Comparison of ENCODE assay signal across 9 cellular contexts in genomic region chr18:61972389-61973264, GRCh38.
A peak's percentile ranks its signal among the peaks of the same experiment; 100 is the strongest.
DNase-seq lines count a peak whose midpoint lies in the region; ATAC-seq, FAIRE-seq and TF ChIP-seq lines count a peak whose summit lies in the region.
"Had no signal": no experiment of that assay in that cellular context is flagged by ENCODE, and none has a peak within 500 bp of the region (broad histone marks: within the 10 kb centered on the region; RNA-seq: fewer than 3 reads in every experiment).

No MANE protein-coding gene starts in this region.

- TF ChIP-seq CTCF in glutamatergic neuron (IDR thresholded peaks at IDR 0.05; ENCODE audit: partially characterized antibody, unreplicated experiment), result no peak

- FAIRE-seq in H54 (lab: Jason Lieb, UNC), result no peak

- H3K27ac Mint-ChIP-seq in activated naive CD4-positive, alpha-beta T cell treated with anti-CD3 and anti-CD28 coated beads, Interleukin-2, amount 10 ng/mL, durations not matched to agents 7 days and 5 days, result peak overlapping the region; percentile 30
- H3K27ac Mint-ChIP-seq in glutamatergic neuron (ENCODE audit: unreplicated experiment), result no peak overlapping the region

- peak; percentile 84 for ATAC-seq in HG03095 (IDR thresholded peaks at IDR 0.05; ENCODE audit: unreplicated experiment)

- H3K4me1 ChIP-seq in stomach smooth muscle (ENCODE audit: control insufficient read depth, insufficient read depth, low read length), result no peaks in the 10 kb centered on the region

- H3K9me3 Mint-ChIP-seq in activated naive CD4-positive, alpha-beta T cell treated with anti-CD3 and anti-CD28 coated beads, Interleukin-2, amount 10 ng/mL, durations not matched to agents 7 days and 5 days, result peaks cover 2% of the 10 kb centered on the region
- H3K9me3 Mint-ChIP-seq in glutamatergic neuron (ENCODE audit: unreplicated experiment), result no peaks in the 10 kb centered on the region

- H3K9me3 ChIP-seq in stomach smooth muscle (ENCODE audit: control insufficient read depth in 2 of 2, low read length in 2 of 2), result no peaks in the 10 kb centered on the region

- H3K27ac ChIP-seq in stomach smooth muscle (ENCODE audit: low read length), result peak overlapping the region; percentile 18
- H3K27ac ChIP-seq: C4-2B had no signal

- no peak overlapping the region for H3K4me3 Mint-ChIP-seq in activated naive CD4-positive, alpha-beta T cell treated with anti-CD3 and anti-CD28 coated beads, Interleukin-2, amount 10 ng/mL, durations not matched to agents 7 days and 5 days
- no peak overlapping the region for H3K4me3 Mint-ChIP-seq in glutamatergic neuron (ENCODE audit: unreplicated experiment)

- CTCF ChIA-PET in activated naive CD4-positive, alpha-beta T cell treated with anti-CD3 and anti-CD28 coated beads, Interleukin-2, amount 10 ng/mL, durations not matched to agents 7 days and 5 days (lab: Charles Lee), result no interaction called here

- H3K9ac ChIP-seq in stomach smooth muscle (ENCODE audit: low read length in 2 of 2), result no peak overlapping the region

- no peaks in the 10 kb centered on the region for H3K36me3 ChIP-seq in stomach smooth muscle (ENCODE audit: control insufficient read depth in 2 of 2, insufficient read depth in 2 of 2, low read length in 2 of 2)

- H3K4me3 ChIP-seq in stomach smooth muscle (ENCODE audit: low read length in 2 of 2), result no peak overlapping the region

- H3K27me3 ChIP-seq in stomach smooth muscle (ENCODE audit: control insufficient read depth in 1 of 2, insufficient read depth in 2 of 2, low read length in 2 of 2), result no peaks in the 10 kb centered on the region

- no peaks in the 10 kb centered on the region for H3K36me3 Mint-ChIP-seq in activated naive CD4-positive, alpha-beta T cell treated with anti-CD3 and anti-CD28 coated beads, Interleukin-2, amount 10 ng/mL, durations not matched to agents 7 days and 5 days
- H3K36me3 Mint-ChIP-seq in glutamatergic neuron (ENCODE audit: unreplicated experiment), result no peaks in the 10 kb centered on the region

- H3K4me1 Mint-ChIP-seq in activated naive CD4-positive, alpha-beta T cell treated with anti-CD3 and anti-CD28 coated beads, Interleukin-2, amount 10 ng/mL, durations not matched to agents 7 days and 5 days, result peaks cover 14% of the 10 kb centered on the region
- H3K4me1 Mint-ChIP-seq in glutamatergic neuron (ENCODE audit: low read depth, unreplicated experiment), result no peaks in the 10 kb centered on the region

- no peak for DNase-seq in activated naive CD4-positive, alpha-beta T cell treated with anti-CD3 and anti-CD28 coated beads, Interleukin-2, amount 10 ng/mL, durations not matched to agents 7 days and 5 days
- DNase-seq in activated naive CD4-positive, alpha-beta T cell (lab: John Stamatoyannopoulos, UW), result no peak
- peak; percentile 92 for DNase-seq in OCI-M1 (lab: John Stamatoyannopoulos, UW)
- no peak for DNase-seq in H54 (ENCODE audit: insufficient read length, low spot score)
- DNase-seq in midbrain (lab: John Stamatoyannopoulos, UW), result no peak
- DNase-seq in glutamatergic neuron, result no peak

- TF ChIP-seq POLR2A in H54 (IDR thresholded peaks at IDR 0.05; ENCODE audit: low read depth, low read length), result no peak

- H3K27me3 Mint-ChIP-seq in activated naive CD4-positive, alpha-beta T cell treated with anti-CD3 and anti-CD28 coated beads, Interleukin-2, amount 10 ng/mL, durations not matched to agents 7 days and 5 days, result no peaks in the 10 kb centered on the region
- no peaks in the 10 kb centered on the region for H3K27me3 Mint-ChIP-seq in glutamatergic neuron (ENCODE audit: unreplicated experiment)
